ENCODE assay signal across 9 cellular contexts in the genomic region with DNA sequence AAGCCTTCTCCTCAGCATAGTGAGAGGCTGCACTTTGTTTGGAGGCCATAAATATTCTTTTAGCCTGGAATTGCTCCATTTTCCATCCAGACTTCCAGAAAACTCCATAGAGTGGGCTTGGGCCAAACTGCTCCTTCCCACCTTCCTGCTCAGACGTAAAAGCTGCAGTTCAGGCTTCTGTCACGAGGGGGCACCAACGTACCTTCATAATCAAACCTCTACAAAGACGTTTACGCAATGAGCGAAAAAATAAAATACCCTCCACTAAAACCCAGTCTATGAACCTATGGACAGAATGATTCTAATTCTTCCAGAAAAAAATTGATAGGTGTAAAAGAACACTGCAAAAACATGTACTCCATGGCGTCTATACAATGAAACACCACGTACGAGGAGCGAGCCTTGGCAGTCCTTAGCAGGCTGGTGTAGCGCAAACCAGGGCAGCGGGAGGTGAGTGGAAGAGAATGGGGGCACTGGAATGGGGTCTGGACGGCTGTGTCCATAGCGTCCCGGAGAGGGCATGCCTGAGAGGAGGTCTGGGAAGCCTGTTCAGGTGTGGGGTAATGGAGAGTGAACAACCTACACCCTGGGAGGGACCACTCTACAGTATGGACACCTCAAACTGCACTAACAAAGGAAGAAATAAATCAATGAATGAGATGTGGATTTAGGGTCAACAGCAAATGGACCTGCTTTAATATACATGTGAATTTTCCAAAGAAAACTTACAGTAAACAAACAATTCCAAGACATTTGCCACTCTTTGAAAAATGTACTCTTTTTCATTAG. TPM values are rescaled to one million over a fixed set of nuclear protein-coding genes. Genes with fewer than 3 reads are reported as not detected.
DNase-seq lines count a peak whose midpoint lies in the region; ATAC-seq and TF ChIP-seq lines count a peak whose summit lies in the region.
"Had no signal": no experiment of that assay in that cellular context is flagged by ENCODE, and none has a peak within 500 bp of the region (broad histone marks: within the 10 kb centered on the region; RNA-seq: fewer than 3 reads in every experiment).

No MANE protein-coding gene starts in this region.

- H3K27me3 Mint-ChIP-seq in CD4-positive, alpha-beta memory T cell, result peaks cover 0 to 5% of the 10 kb centered on the region in 2 donors
- peaks cover 3% of the 10 kb centered on the region; the same call in 1 of the 2 replicates for H3K27me3 Mint-ChIP-seq in WTC11 (ENCODE audit: low read depth)
- H3K27me3 Mint-ChIP-seq in central memory CD8-positive, alpha-beta T cell, result peaks cover 8% of the 10 kb centered on the region

- intact Hi-C loops in CD4-positive, alpha-beta memory T cell (cut with micrococcal nuclease), result loop anchor here (1.0 kb wide), 2 partner anchors 154 to 178 kb away; no protein-coding TSS in a partner anchor

- H3K27ac Mint-ChIP-seq in CD4-positive, alpha-beta memory T cell, result no peak overlapping the region
- H3K27ac Mint-ChIP-seq in WTC11, result no peak overlapping the region
- H3K27ac Mint-ChIP-seq in central memory CD8-positive, alpha-beta T cell (ENCODE audit: low read depth), result no peak overlapping the region

- peaks cover 4% of the 10 kb centered on the region in 4 donors for H3K4me1 Mint-ChIP-seq in CD4-positive, alpha-beta memory T cell
- 0 out of 2 replicates have a peak, but pooled peaks cover 4% of the 10 kb centered on the region for H3K4me1 Mint-ChIP-seq in WTC11
- peaks cover 6% of the 10 kb centered on the region for H3K4me1 Mint-ChIP-seq in central memory CD8-positive, alpha-beta T cell

- H3K27me3 ChIP-seq in CD4-positive, alpha-beta memory T cell (ENCODE audit: insufficient read depth, low read length), result no peaks in the 10 kb centered on the region

- H3K9me3 Mint-ChIP-seq in CD4-positive, alpha-beta memory T cell, result no peaks in the 10 kb centered on the region
- no peaks in the 10 kb centered on the region for H3K9me3 Mint-ChIP-seq in WTC11
- no peaks in the 10 kb centered on the region for H3K9me3 Mint-ChIP-seq in central memory CD8-positive, alpha-beta T cell

- H3K36me3 ChIP-seq in CD4-positive, alpha-beta memory T cell (ENCODE audit: insufficient read depth, low read length), result no peaks in the 10 kb centered on the region

- no peaks in the 10 kb centered on the region for H3K9me3 ChIP-seq in CD4-positive, alpha-beta memory T cell (ENCODE audit: control insufficient read depth in 1 of 2, low read length in 2 of 2)

- peak overlapping the region in 5 of 8 donors; percentile 40 to 82 (median 70) for H3K4me3 Mint-ChIP-seq in CD4-positive, alpha-beta memory T cell
- peak overlapping the region; percentile 82 for H3K4me3 Mint-ChIP-seq in WTC11
- no peak overlapping the region for H3K4me3 Mint-ChIP-seq in central memory CD8-positive, alpha-beta T cell

- no peaks in the 10 kb centered on the region for H3K36me3 Mint-ChIP-seq in CD4-positive, alpha-beta memory T cell
- H3K36me3 Mint-ChIP-seq in WTC11, result no peaks in the 10 kb centered on the region
- peaks cover 2% of the 10 kb centered on the region for H3K36me3 Mint-ChIP-seq in central memory CD8-positive, alpha-beta T cell (ENCODE audit: insufficient read depth)

- peak; percentile 54 for ATAC-seq in GM21786 (IDR thresholded peaks at IDR 0.05; ENCODE audit: unreplicated experiment)
- ATAC-seq in WTC11, result peak; percentile 81
- no peak for ATAC-seq in central memory CD8-positive, alpha-beta T cell (replicated peaks; ENCODE audit: extremely low read depth, poor library complexity, severe bottlenecking)
- no peak for ATAC-seq in GM18520 (IDR thresholded peaks at IDR 0.05; ENCODE audit: unreplicated experiment)

- peak; percentile 67 for TF ChIP-seq CTCF in WTC11 (IDR thresholded peaks at IDR 0.05)

- POLR2A ChIA-PET in CD4-positive, alpha-beta memory T cell (lab: Charles Lee; ENCODE audit: partially characterized antibody), result no interaction called here
- POLR2A ChIA-PET in WTC11 (lab: Charles Lee), result interaction anchor here (1.2 kb wide), 1 partner anchor 109 kb away, joined by 3 read pairs; no protein-coding TSS in a partner anchor

- peaks cover 4% of the 10 kb centered on the region for H3K4me1 ChIP-seq in CD4-positive, alpha-beta memory T cell (ENCODE audit: insufficient read depth, low read length)

- no peak overlapping the region for H3K4me3 ChIP-seq in CD4-positive, alpha-beta memory T cell (ENCODE audit: low read length in 2 of 2)

- H3K27ac ChIP-seq in CD4-positive, alpha-beta memory T cell (ENCODE audit: low read depth, low read length), result no peak overlapping the region
- H3K27ac ChIP-seq: epithelial cell of prostate had no signal

- CTCF ChIA-PET in CD4-positive, alpha-beta memory T cell (lab: Charles Lee; ENCODE audit: partially characterized antibody), result interaction anchor here (0.9 to 2.0 kb wide), 4 partner anchors 283 to 294 kb away, joined by 3 to 11 read pairs (median 8); no protein-coding TSS in a partner anchor
- CTCF ChIA-PET in WTC11 (lab: Charles Lee), result interaction anchor here (0.6 to 1.5 kb wide), 6 partner anchors 44 to 312 kb away, joined by 3 to 5 read pairs (median 4); a partner anchor contains a TSS

- DNase-seq in CD4-positive, alpha-beta memory T cell, result peak; percentile 53 to 60 (median 60)
- DNase-seq in NCI-H146 treated with DMSO at 0.1 percent for 48 hours (lab: John Stamatoyannopoulos, UW; ENCODE audit: unreplicated experiment) (peak; percentile 20), WTC11 (ENCODE audit: low spot score) (peak; percentile 77), iris pigment epithelial cell (ENCODE audit: low read depth) (peak; percentile 64)
- peak; percentile 40 to 51 for DNase-seq in central memory CD8-positive, alpha-beta T cell (ENCODE audit: low spot score in 2 of 2)
- peak; percentile 63 for DNase-seq in stimulated activated CD4-positive, alpha-beta T cell treated with anti-CD3 and anti-CD28 coated beads, Interleukin-12 subunit alpha, Interleukin-12 subunit beta, amount 100 ng/mL, for 4 hours

TF ChIP-seq in WTC11, 78 proteins besides CTCF, POLR2A, EP300 and RAD21:
- TF ChIP-seq ZNF219 (CRISPR knock-in tag; IDR thresholded peaks at IDR 0.05; ENCODE audit: borderline replicate concordance) (no peak), NR1H2 (CRISPR knock-in tag; IDR thresholded peaks at IDR 0.05) (no peak), ZNF671 (CRISPR knock-in tag; IDR thresholded peaks at IDR 0.05) (no peak), MXD4 (CRISPR knock-in tag; IDR thresholded peaks at IDR 0.05; ENCODE audit: borderline replicate concordance) (no peak), GRHL2 (CRISPR knock-in tag; IDR thresholded peaks at IDR 0.05; ENCODE audit: insufficient replicate concordance, severe bottlenecking) (no peak)
- TF ChIP-seq, protein P1, sequence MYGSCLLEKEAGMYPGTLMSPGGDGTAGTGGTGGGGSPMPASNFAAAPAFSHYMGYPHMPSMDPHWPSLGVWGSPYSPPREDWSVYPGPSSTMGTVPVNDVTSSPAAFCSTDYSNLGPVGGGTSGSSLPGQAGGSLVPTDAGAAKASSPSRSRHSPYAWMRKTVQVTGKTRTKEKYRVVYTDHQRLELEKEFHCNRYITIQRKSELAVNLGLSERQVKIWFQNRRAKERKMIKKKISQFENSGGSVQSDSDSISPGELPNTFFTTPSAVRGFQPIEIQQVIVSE (CRISPR knock-in tag; IDR thresholded peaks at IDR 0.05; ENCODE audit: borderline replicate concordance), result no peak
- TF ChIP-seq, protein P2, sequence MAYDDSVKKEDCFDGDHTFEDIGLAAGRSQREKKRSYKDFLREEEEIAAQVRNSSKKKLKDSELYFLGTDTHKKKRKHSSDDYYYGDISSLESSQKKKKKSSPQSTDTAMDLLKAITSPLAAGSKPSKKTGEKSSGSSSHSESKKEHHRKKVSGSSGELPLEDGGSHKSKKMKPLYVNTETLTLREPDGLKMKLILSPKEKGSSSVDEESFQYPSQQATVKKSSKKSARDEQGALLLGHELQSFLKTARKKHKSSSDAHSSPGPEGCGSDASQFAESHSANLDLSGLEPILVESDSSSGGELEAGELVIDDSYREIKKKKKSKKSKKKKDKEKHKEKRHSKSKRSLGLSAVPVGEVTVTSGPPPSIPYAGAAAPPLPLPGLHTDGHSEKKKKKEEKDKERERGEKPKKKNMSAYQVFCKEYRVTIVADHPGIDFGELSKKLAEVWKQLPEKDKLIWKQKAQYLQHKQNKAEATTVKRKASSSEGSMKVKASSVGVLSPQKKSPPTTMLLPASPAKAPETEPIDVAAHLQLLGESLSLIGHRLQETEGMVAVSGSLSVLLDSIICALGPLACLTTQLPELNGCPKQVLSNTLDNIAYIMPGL (CRISPR knock-in tag; IDR thresholded peaks at IDR 0.05), result no peak
- TF ChIP-seq, protein P3, sequence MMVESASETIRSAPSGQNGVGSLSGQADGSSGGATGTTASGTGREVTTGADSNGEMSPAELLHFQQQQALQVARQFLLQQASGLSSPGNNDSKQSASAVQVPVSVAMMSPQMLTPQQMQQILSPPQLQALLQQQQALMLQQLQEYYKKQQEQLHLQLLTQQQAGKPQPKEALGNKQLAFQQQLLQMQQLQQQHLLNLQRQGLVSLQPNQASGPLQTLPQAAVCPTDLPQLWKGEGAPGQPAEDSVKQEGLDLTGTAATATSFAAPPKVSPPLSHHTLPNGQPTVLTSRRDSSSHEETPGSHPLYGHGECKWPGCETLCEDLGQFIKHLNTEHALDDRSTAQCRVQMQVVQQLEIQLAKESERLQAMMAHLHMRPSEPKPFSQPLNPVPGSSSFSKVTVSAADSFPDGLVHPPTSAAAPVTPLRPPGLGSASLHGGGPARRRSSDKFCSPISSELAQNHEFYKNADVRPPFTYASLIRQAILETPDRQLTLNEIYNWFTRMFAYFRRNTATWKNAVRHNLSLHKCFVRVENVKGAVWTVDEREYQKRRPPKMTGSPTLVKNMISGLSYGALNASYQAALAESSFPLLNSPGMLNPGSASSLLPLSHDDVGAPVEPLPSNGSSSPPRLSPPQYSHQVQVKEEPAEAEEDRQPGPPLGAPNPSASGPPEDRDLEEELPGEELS (CRISPR knock-in tag; IDR thresholded peaks at IDR 0.05), result no peak
- TF ChIP-seq, protein P4, sequence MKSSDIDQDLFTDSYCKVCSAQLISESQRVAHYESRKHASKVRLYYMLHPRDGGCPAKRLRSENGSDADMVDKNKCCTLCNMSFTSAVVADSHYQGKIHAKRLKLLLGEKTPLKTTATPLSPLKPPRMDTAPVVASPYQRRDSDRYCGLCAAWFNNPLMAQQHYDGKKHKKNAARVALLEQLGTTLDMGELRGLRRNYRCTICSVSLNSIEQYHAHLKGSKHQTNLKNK (CRISPR knock-in tag; IDR thresholded peaks at IDR 0.05), result no peak
TF ChIP-seq in WTC11: peak in this region for 0.

RNA-seq across cellular contexts. Expression of a gene that starts 14.3 kb away (rescaled TPM):
- under 1 TPM in 1 of 2 experiments, not detected in 1; 0.11 TPM for total RNA-seq in CD4-positive, alpha-beta memory T cell
- not detected for polyA plus RNA-seq in CD4-positive, alpha-beta memory T cell
- total RNA-seq in WTC11 (2021), result 0.17 to 0.48 TPM (median 0.23 TPM) in 3 replicates

RNA-seq across cellular contexts. Expression of a gene that starts 51.7 kb away (rescaled TPM):
- total RNA-seq in CD4-positive, alpha-beta memory T cell, result 10 to 100 TPM; 10.0 to 11.2 TPM
- polyA plus RNA-seq in CD4-positive, alpha-beta memory T cell, result 10 to 100 TPM in 1 of 2 donors, 1 to 10 TPM in 1; 8.8 to 13.4 TPM
- 46.4 to 55.0 TPM (median 50.6 TPM) in 3 replicates for total RNA-seq in WTC11 (2021)

Comparison
In these comparisons a context has a peak if more than half of its experiments do, and no peak if none do; other contexts are left out.
1. DNase-seq: peak in every context shown above with its lines; median percentile 77 in WTC11; 64 in iris pigment epithelial cell; 63 in stimulated activated CD4-positive, alpha-beta T cell treated with anti-CD3 and anti-CD28 coated beads, Interleukin-12 subunit alpha, Interleukin-12 subunit beta, amount 100 ng/mL, for 4 hours; 60 in CD4-positive, alpha-beta memory T cell; 46 in central memory CD8-positive, alpha-beta T cell; 20 in NCI-H146 treated with DMSO at 0.1 percent for 48 hours.
2. ATAC-seq: peak in GM21786 (single experiment) and WTC11 (single experiment); none in central memory CD8-positive, alpha-beta T cell (single experiment) and GM18520 (single experiment).